10 cellular contexts compared by ENCODE assay signal in genomic region chr3:70832035-70832795, GRCh38.
DNase-seq lines count a peak whose midpoint lies in the region; ATAC-seq and TF ChIP-seq lines count a peak whose summit lies in the region.
"Had no signal": no experiment of that assay in that cellular context is flagged by ENCODE, and none has a peak within 500 bp of the region (broad histone marks: within the 10 kb centered on the region; RNA-seq: fewer than 3 reads in every experiment).

No MANE protein-coding gene starts in this region.

- no peaks in the 10 kb centered on the region for H3K9me3 ChIP-seq in OCI-LY7 (ENCODE audit: low read length)

- no peak overlapping the region for H2AFZ ChIP-seq in OCI-LY7 (ENCODE audit: low read length)

- H3K4me3 ChIP-seq in foreskin fibroblast (ENCODE audit: low read depth in 1 of 2, low read length in 2 of 2) = no peak overlapping the region
- no peak overlapping the region for H3K4me3 ChIP-seq in OCI-LY7 (ENCODE audit: low read depth, low read length, poor library complexity, severe bottlenecking)

- no peak for TF ChIP-seq CTCF in foreskin fibroblast (IDR thresholded peaks at IDR 0.05; ENCODE audit: low read depth, low read length)
- no peak for TF ChIP-seq CTCF in GM20000 (IDR thresholded peaks at IDR 0.05; ENCODE audit: extremely low read depth, missing control alignments)
- TF ChIP-seq CTCF in OCI-LY7 (conservative IDR thresholded peaks at IDR 0.05; ENCODE audit: low read length) = no peak

- CTCF ChIA-PET in OCI-LY7 (lab: Charles Lee; ENCODE audit: unreplicated experiment) = no interaction called here

- H3K4me1 ChIP-seq in OCI-LY7 (ENCODE audit: insufficient read depth, low read length, poor library complexity, severe bottlenecking) = no peaks in the 10 kb centered on the region

- POLR2A ChIA-PET in OCI-LY7 (lab: Charles Lee) = interaction anchor here (0.7 to 1.1 kb wide), 2 partner anchors 10 to 1637 kb away, joined by 3 read pairs; no protein-coding TSS in a partner anchor

- H3K4me2 ChIP-seq in OCI-LY7 (ENCODE audit: low read length) = no peak overlapping the region

- no peaks in the 10 kb centered on the region for H3K9me2 ChIP-seq in OCI-LY7 (ENCODE audit: insufficient read depth, low read length)

- H3K27ac ChIP-seq in OCI-LY7 (ENCODE audit: low read depth, low read length, poor library complexity, severe bottlenecking) = no peak overlapping the region

- no peaks in the 10 kb centered on the region for H3K36me3 ChIP-seq in OCI-LY7 (ENCODE audit: insufficient read depth, low read length)

- DNase-seq in Daoy (ENCODE audit: low read depth) (peak; percentile 40), foreskin fibroblast (peak; percentile 91 to 95), sciatic nerve (ENCODE audit: low spot score) (no peak), GM20000 (ENCODE audit: low spot score) (no peak), OCI-LY7 (ENCODE audit: low spot score) (no peak)
- DNase-seq: naive thymus-derived CD4-positive, alpha-beta T cell; NCI-H510A had no signal

- intact Hi-C loops in sciatic nerve (cut with DNase I) = no loop called here
- intact Hi-C loops in OCI-LY7 (cut with micrococcal nuclease; ENCODE audit: unreplicated experiment) = no loop called here

- no TSS peak for BruUV-seq in OCI-LY7 (replicated peaks; lab: Mats Ljungman, UMichigan)

- no peaks in the 10 kb centered on the region for H3K79me2 ChIP-seq in OCI-LY7 (ENCODE audit: insufficient read depth, low read depth, low read length)

- no peaks in the 10 kb centered on the region for H4K20me1 ChIP-seq in OCI-LY7 (ENCODE audit: insufficient read depth, low read length)

- ATAC-seq in SK-N-SH treated with all-trans-retinoic acid at 6 μM for 48 hours (peak; percentile 81), sciatic nerve (peak; percentile 87), HG02970 (IDR thresholded peaks at IDR 0.05; ENCODE audit: low FRiP score, unreplicated experiment) (no peak), GM18873 (IDR thresholded peaks at IDR 0.05; ENCODE audit: low FRiP score, unreplicated experiment) (no peak)
- ATAC-seq: naive thymus-derived CD4-positive, alpha-beta T cell had no signal

TF ChIP-seq in SK-N-SH treated with all-trans-retinoic acid at 6 μM for 48 hours, 23 proteins besides CTCF, POLR2A, EP300 and RAD21:
- TF ChIP-seq OSR1 (CRISPR knock-in tag; IDR thresholded peaks at IDR 0.05) (no peak), ZC3H10 (CRISPR knock-in tag; IDR thresholded peaks at IDR 0.05) (no peak), RARB (CRISPR knock-in tag; IDR thresholded peaks at IDR 0.05) (no peak), ZFP3 (CRISPR knock-in tag; IDR thresholded peaks at IDR 0.05) (no peak), ARNTL (CRISPR knock-in tag; IDR thresholded peaks at IDR 0.05; ENCODE audit: borderline replicate concordance, low read depth) (no peak), ZNF565 (CRISPR knock-in tag; conservative IDR thresholded peaks at IDR 0.05; ENCODE audit: low read depth) (no peak), ESRRG (CRISPR knock-in tag; IDR thresholded peaks at IDR 0.05) (no peak), SNAI2 (CRISPR knock-in tag; IDR thresholded peaks at IDR 0.05) (no peak), TCF4 (CRISPR knock-in tag; IDR thresholded peaks at IDR 0.05; ENCODE audit: borderline replicate concordance) (no peak), ISL1 (CRISPR knock-in tag; IDR thresholded peaks at IDR 0.05) (no peak), GLIS3 (CRISPR knock-in tag; IDR thresholded peaks at IDR 0.05) (no peak), CSDC2 (CRISPR knock-in tag; IDR thresholded peaks at IDR 0.05) (no peak), POU6F1 (CRISPR knock-in tag; IDR thresholded peaks at IDR 0.05; ENCODE audit: borderline replicate concordance, low read depth) (no peak), TOX (CRISPR knock-in tag; IDR thresholded peaks at IDR 0.05; ENCODE audit: borderline replicate concordance) (no peak)
- TF ChIP-seq, protein P1, sequence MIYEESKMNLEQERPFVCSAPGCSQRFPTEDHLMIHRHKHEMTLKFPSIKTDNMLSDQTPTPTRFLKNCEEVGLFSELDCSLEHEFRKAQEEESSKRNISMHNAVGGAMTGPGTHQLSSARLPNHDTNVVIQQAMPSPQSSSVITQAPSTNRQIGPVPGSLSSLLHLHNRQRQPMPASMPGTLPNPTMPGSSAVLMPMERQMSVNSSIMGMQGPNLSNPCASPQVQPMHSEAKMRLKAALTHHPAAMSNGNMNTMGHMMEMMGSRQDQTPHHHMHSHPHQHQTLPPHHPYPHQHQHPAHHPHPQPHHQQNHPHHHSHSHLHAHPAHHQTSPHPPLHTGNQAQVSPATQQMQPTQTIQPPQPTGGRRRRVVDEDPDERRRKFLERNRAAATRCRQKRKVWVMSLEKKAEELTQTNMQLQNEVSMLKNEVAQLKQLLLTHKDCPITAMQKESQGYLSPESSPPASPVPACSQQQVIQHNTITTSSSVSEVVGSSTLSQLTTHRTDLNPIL (CRISPR knock-in tag; IDR thresholded peaks at IDR 0.05; ENCODE audit: low read depth) = no peak
- TF ChIP-seq, protein P2, sequence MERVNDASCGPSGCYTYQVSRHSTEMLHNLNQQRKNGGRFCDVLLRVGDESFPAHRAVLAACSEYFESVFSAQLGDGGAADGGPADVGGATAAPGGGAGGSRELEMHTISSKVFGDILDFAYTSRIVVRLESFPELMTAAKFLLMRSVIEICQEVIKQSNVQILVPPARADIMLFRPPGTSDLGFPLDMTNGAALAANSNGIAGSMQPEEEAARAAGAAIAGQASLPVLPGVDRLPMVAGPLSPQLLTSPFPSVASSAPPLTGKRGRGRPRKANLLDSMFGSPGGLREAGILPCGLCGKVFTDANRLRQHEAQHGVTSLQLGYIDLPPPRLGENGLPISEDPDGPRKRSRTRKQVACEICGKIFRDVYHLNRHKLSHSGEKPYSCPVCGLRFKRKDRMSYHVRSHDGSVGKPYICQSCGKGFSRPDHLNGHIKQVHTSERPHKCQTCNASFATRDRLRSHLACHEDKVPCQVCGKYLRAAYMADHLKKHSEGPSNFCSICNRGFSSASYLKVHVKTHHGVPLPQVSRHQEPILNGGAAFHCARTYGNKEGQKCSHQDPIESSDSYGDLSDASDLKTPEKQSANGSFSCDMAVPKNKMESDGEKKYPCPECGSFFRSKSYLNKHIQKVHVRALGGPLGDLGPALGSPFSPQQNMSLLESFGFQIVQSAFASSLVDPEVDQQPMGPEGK (CRISPR knock-in tag; IDR thresholded peaks at IDR 0.05; ENCODE audit: borderline replicate concordance) = no peak
- TF ChIP-seq, protein P3, sequence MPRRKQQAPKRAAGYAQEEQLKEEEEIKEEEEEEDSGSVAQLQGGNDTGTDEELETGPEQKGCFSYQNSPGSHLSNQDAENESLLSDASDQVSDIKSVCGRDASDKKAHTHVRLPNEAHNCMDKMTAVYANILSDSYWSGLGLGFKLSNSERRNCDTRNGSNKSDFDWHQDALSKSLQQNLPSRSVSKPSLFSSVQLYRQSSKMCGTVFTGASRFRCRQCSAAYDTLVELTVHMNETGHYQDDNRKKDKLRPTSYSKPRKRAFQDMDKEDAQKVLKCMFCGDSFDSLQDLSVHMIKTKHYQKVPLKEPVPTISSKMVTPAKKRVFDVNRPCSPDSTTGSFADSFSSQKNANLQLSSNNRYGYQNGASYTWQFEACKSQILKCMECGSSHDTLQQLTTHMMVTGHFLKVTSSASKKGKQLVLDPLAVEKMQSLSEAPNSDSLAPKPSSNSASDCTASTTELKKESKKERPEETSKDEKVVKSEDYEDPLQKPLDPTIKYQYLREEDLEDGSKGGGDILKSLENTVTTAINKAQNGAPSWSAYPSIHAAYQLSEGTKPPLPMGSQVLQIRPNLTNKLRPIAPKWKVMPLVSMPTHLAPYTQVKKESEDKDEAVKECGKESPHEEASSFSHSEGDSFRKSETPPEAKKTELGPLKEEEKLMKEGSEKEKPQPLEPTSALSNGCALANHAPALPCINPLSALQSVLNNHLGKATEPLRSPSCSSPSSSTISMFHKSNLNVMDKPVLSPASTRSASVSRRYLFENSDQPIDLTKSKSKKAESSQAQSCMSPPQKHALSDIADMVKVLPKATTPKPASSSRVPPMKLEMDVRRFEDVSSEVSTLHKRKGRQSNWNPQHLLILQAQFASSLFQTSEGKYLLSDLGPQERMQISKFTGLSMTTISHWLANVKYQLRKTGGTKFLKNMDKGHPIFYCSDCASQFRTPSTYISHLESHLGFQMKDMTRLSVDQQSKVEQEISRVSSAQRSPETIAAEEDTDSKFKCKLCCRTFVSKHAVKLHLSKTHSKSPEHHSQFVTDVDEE (CRISPR knock-in tag; IDR thresholded peaks at IDR 0.05) = no peak

Comparison
In these comparisons a context has a peak if more than half of its experiments do, and no peak if none do; other contexts are left out.
1. DNase-seq: peak in Daoy (single experiment) and foreskin fibroblast (2 of 2); none in sciatic nerve (single experiment), GM20000 (single experiment) and OCI-LY7 (single experiment).
2. ATAC-seq: peak in SK-N-SH treated with all-trans-retinoic acid at 6 μM for 48 hours (single experiment) and sciatic nerve (single experiment); none in HG02970 (single experiment) and GM18873 (single experiment).